In genomic region chr9:105007143-105007542, GRCh38 we compare ENCODE assay signal across 8 cellular contexts.
DNase-seq lines count a peak whose midpoint lies in the region; ATAC-seq, FAIRE-seq and TF ChIP-seq lines count a peak whose summit lies in the region.

No MANE protein-coding gene starts in this region.

- no peaks in the 10 kb centered on the region for H3K9me2 ChIP-seq in HCT116 (ENCODE audit: insufficient read depth)

- no peak overlapping the region for H3K9ac ChIP-seq in HCT116 (ENCODE audit: low read length)

- CTCF ChIA-PET in HCT116 (lab: Charles Lee), result no interaction called here

- H3K27ac ChIP-seq in HCT116 (ENCODE audit: low read depth, low read length), result no peak overlapping the region
- H3K27ac ChIP-seq in small intestine (ENCODE audit: low read depth in 1 of 2, low read length in 1 of 2), result peak overlapping the region in 1 of 2 donors; percentile 72

- no peaks in the 10 kb centered on the region for H3K79me2 ChIP-seq in HCT116 (ENCODE audit: insufficient read depth, low read length)

- DNase-seq in HCT116 (ENCODE audit: low read depth, low spot score) (no peak), foreskin melanocyte (peak; percentile 88), small intestine (no peak), NCI-H526 treated with DMSO at 0.1 percent for 48 hours (lab: John Stamatoyannopoulos, UW) (no peak), NCI-H1930 (lab: John Stamatoyannopoulos, UW) (no peak), NCI-H1436 (lab: John Stamatoyannopoulos, UW) (no peak)
- DNase-seq in stimulated activated CD8-positive, alpha-beta memory T cell treated with anti-CD3 and anti-CD28 coated beads, Interleukin-4, amount 100 ng/mL, for 48 hours, result peak; percentile 40

- no TSS peak for BruUV-seq in HCT116 (replicated peaks; lab: Mats Ljungman, UMichigan)

- no peak for TF ChIP-seq CTCF in HCT116 (IDR thresholded peaks at IDR 0.05 in 2 of 3, conservative IDR thresholded peaks at IDR 0.05 in 1 of 3; ENCODE audit: borderline replicate concordance in 1 of 3, insufficient read depth in 1 of 3, low read depth in 2 of 3, low read length in 2 of 3)

- H4K20me1 ChIP-seq in HCT116 (ENCODE audit: insufficient read depth), result no peaks in the 10 kb centered on the region

- no peak overlapping the region for H3K4me3 ChIP-seq in HCT116 (replicated peaks in 1 of 2; ENCODE audit: low read depth in 1 of 2, low read length in 2 of 2)
- H3K4me3 ChIP-seq in small intestine (ENCODE audit: low read depth in 1 of 2, low read length in 2 of 2), result no peak overlapping the region

- no peak for ATAC-seq in HCT116
- peak; percentile 94 for ATAC-seq in SK-N-SH treated with all-trans-retinoic acid at 6 μM for 48 hours

- POLR2A ChIA-PET in HCT116 (lab: Charles Lee), result no interaction called here

- no peaks in the 10 kb centered on the region for H3K9me3 ChIP-seq in HCT116 (ENCODE audit: control insufficient read depth in 1 of 2, insufficient read depth in 1 of 2, low read depth in 1 of 2, low read length in 2 of 2)
- no peaks in the 10 kb centered on the region for H3K9me3 ChIP-seq in small intestine (ENCODE audit: control insufficient read depth, low read depth)

- H3K4me1 ChIP-seq in HCT116 (ENCODE audit: control insufficient read depth in 1 of 2, insufficient read depth in 2 of 2, low read length in 2 of 2) (no peaks in the 10 kb centered on the region), small intestine (ENCODE audit: control insufficient read depth in 2 of 2, insufficient read depth in 1 of 2, low read depth in 1 of 2, low read length in 1 of 2) (peaks cover 0 to 6% of the 10 kb centered on the region in 2 donors)

- no peak for TF ChIP-seq POLR2A in HCT116 (IDR thresholded peaks at IDR 0.05; ENCODE audit: borderline replicate concordance, extremely low read depth, insufficient read depth, insufficient read length)

- H2AFZ ChIP-seq in HCT116 (ENCODE audit: low read depth, low read length, poor library complexity, severe bottlenecking), result no peak overlapping the region

- H3K36me3 ChIP-seq in HCT116 (ENCODE audit: control insufficient read depth in 1 of 2, insufficient read depth in 2 of 2, low read length in 2 of 2), result no peaks in the 10 kb centered on the region
- no peaks in the 10 kb centered on the region for H3K36me3 ChIP-seq in small intestine (ENCODE audit: control insufficient read depth in 2 of 2, insufficient read depth in 2 of 2, low read length in 2 of 2)

- RAD21 ChIA-PET in HCT116 (lab: Charles Lee; ENCODE audit: low non-redundant PET in 1 of 2, low total read pairs in 2 of 2, uncharacterized antibody in 2 of 2, unreplicated experiment in 2 of 2), result no interaction called here

- H3K4me2 ChIP-seq in HCT116 (ENCODE audit: low read length), result no peak overlapping the region

- intact Hi-C loops in HCT116 (cut with micrococcal nuclease), result no loop called here

- 41 to 68% (median 55%) methylated on average over 2 of the region's 2 CpGs for WGBS in small intestine, 3 donors

- no peaks in the 10 kb centered on the region for H3K27me3 ChIP-seq in HCT116 (ENCODE audit: insufficient read depth, low read length)
- H3K27me3 ChIP-seq in small intestine (ENCODE audit: control insufficient read depth in 2 of 2, insufficient read depth in 2 of 2, low read length in 2 of 2), result no peaks in the 10 kb centered on the region

- FAIRE-seq in small intestine (lab: Jason Lieb, UNC), result no peak

- TF ChIP-seq RAD21 in HCT116 (IDR thresholded peaks at IDR 0.05; ENCODE audit: low read depth), result no peak

TF ChIP-seq in HCT116, 20 proteins besides CTCF, POLR2A, EP300 and RAD21:
- TF ChIP-seq CEBPB (IDR thresholded peaks at IDR 0.05; ENCODE audit: low read depth) (peak; percentile 21; the same call in 1 of the 2 replicates), EGR1 (IDR thresholded peaks at IDR 0.05; ENCODE audit: low read depth) (no peak)
TF ChIP-seq in HCT116: peak in this region for 1.

TF ChIP-seq in SK-N-SH treated with all-trans-retinoic acid at 6 μM for 48 hours, 23 proteins besides CTCF, POLR2A, EP300 and RAD21 (continues in another document):
- TF ChIP-seq RARB (CRISPR knock-in tag; IDR thresholded peaks at IDR 0.05), result no peak
- TF ChIP-seq ZC3H10 (CRISPR knock-in tag; IDR thresholded peaks at IDR 0.05), result no peak
- no peak for TF ChIP-seq ARNTL (CRISPR knock-in tag; IDR thresholded peaks at IDR 0.05; ENCODE audit: borderline replicate concordance, low read depth)
- TF ChIP-seq PATZ1 (CRISPR knock-in tag; IDR thresholded peaks at IDR 0.05; ENCODE audit: borderline replicate concordance), result peak; percentile 98; the same call in 1 of the 2 replicates
- TF ChIP-seq ZFP30 (CRISPR knock-in tag; IDR thresholded peaks at IDR 0.05), result no peak
- TF ChIP-seq TOX (CRISPR knock-in tag; IDR thresholded peaks at IDR 0.05; ENCODE audit: borderline replicate concordance), result no peak
- no peak for TF ChIP-seq ZNF70 (CRISPR knock-in tag; IDR thresholded peaks at IDR 0.05)
- no peak for TF ChIP-seq PPARA (CRISPR knock-in tag; IDR thresholded peaks at IDR 0.05; ENCODE audit: borderline replicate concordance)
- peak; percentile 52; the same call in 1 of the 2 replicates for TF ChIP-seq ISL1 (CRISPR knock-in tag; IDR thresholded peaks at IDR 0.05)
- no peak for TF ChIP-seq CSRNP3 (CRISPR knock-in tag; IDR thresholded peaks at IDR 0.05)
- TF ChIP-seq TSHZ2 (CRISPR knock-in tag; IDR thresholded peaks at IDR 0.05), result no peak
- TF ChIP-seq CSDC2 (CRISPR knock-in tag; IDR thresholded peaks at IDR 0.05), result no peak
- TF ChIP-seq POU6F1 (CRISPR knock-in tag; IDR thresholded peaks at IDR 0.05; ENCODE audit: borderline replicate concordance, low read depth), result no peak
- no peak for TF ChIP-seq OSR1 (CRISPR knock-in tag; IDR thresholded peaks at IDR 0.05)
- no peak for TF ChIP-seq ZNF565 (CRISPR knock-in tag; conservative IDR thresholded peaks at IDR 0.05; ENCODE audit: low read depth)
- no peak for TF ChIP-seq SNAI2 (CRISPR knock-in tag; IDR thresholded peaks at IDR 0.05)

Comparison
In these comparisons a context has a peak if more than half of its experiments do, and no peak if none do; other contexts are left out.
1. DNase-seq: peak in foreskin melanocyte (single experiment) and stimulated activated CD8-positive, alpha-beta memory T cell treated with anti-CD3 and anti-CD28 coated beads, Interleukin-4, amount 100 ng/mL, for 48 hours (single experiment); none in HCT116 (single experiment), small intestine (single experiment), NCI-H526 treated with DMSO at 0.1 percent for 48 hours (single experiment), NCI-H1930 (0 of 2) and NCI-H1436 (single experiment).